ENCODE assay signal across 8 cellular contexts in genomic region chr2:179410552-179411356, GRCh38.
A peak's percentile ranks its signal among the peaks of the same experiment; 100 is the strongest.
DNase-seq lines count a peak whose midpoint lies in the region; ATAC-seq and TF ChIP-seq lines count a peak whose summit lies in the region.

No MANE protein-coding gene starts in this region.

- no peak for TF ChIP-seq POLR2A in upper lobe of left lung (IDR thresholded peaks at IDR 0.05)

- H3K4me3 ChIP-seq in GM23248 (no peak overlapping the region), LNCaP clone FGC (ENCODE audit: low read depth, low read length) (no peak overlapping the region), RWPE2 (ENCODE audit: severe bottlenecking) (no peak overlapping the region), upper lobe of left lung (no peak overlapping the region)

- no peak overlapping the region for H3K4me2 ChIP-seq in GM23248 (ENCODE audit: unreplicated experiment)

- H3K9me3 ChIP-seq in GM23248 (ENCODE audit: low read depth) (no peaks in the 10 kb centered on the region), RWPE2 (ENCODE audit: severe bottlenecking) (peaks cover 2% of the 10 kb centered on the region), upper lobe of left lung (no peaks in the 10 kb centered on the region)

- H3K27ac ChIP-seq in GM23248 = no peak overlapping the region
- no peak overlapping the region for H3K27ac ChIP-seq in RWPE2 (ENCODE audit: poor library complexity, severe bottlenecking)
- no peak overlapping the region for H3K27ac ChIP-seq in upper lobe of left lung

- no peak for TF ChIP-seq EP300 in upper lobe of left lung (IDR thresholded peaks at IDR 0.05)

- no peaks in the 10 kb centered on the region for H3F3A ChIP-seq in GM23248 (ENCODE audit: insufficient read depth)

- peak; percentile 65 for TF ChIP-seq CTCF in LNCaP clone FGC (IDR thresholded peaks at IDR 0.05; ENCODE audit: control insufficient read depth, extremely low read depth, insufficient read depth)
- peak; percentile 82 for TF ChIP-seq CTCF in RWPE2 (IDR thresholded peaks at IDR 0.05; ENCODE audit: poor library complexity, severe bottlenecking)
- peak; percentile 43 to 63 (median 52) for TF ChIP-seq CTCF in upper lobe of left lung (IDR thresholded peaks at IDR 0.05)

- ATAC-seq in RWPE2 (ENCODE audit: low read depth) (peak; percentile 40; the same call in 2 of the 3 replicates), upper lobe of left lung (ENCODE audit: low FRiP score in 2 of 2) (peak; percentile 85 to 86)

- DNase-seq in NCI-H524 (lab: John Stamatoyannopoulos, UW) = peak; percentile 16 to 66
- DNase-seq in NCI-H524 treated with DMSO at 0.1 percent for 48 hours (lab: John Stamatoyannopoulos, UW) = no peak
- peak; percentile 77 for DNase-seq in GM23248
- peak; percentile 47 for DNase-seq in LNCaP clone FGC (ENCODE audit: low read depth)
- DNase-seq in RWPE2 (ENCODE audit: low spot score) = no peak
- DNase-seq in dermis microvascular lymphatic vessel endothelial cell (ENCODE audit: low read depth in 2 of 2) = peak; percentile 30 to 65
- DNase-seq in lung microvascular endothelial cell (ENCODE audit: low read depth in 2 of 2) = peak; percentile 65 to 73
- DNase-seq in upper lobe of left lung = peak in 1 of 2 donors; percentile 39

- no peaks in the 10 kb centered on the region for H4K20me1 ChIP-seq in GM23248 (ENCODE audit: insufficient read depth)

- H3K9me2 ChIP-seq in GM23248 (ENCODE audit: insufficient read depth) = no peaks in the 10 kb centered on the region

- in situ Hi-C loops in GM23248 (cut with MboI) = loop anchor here (10.0 kb wide), 2 partner anchors 186 to 664 kb away; no protein-coding TSS in a partner anchor

- H3K79me2 ChIP-seq in GM23248 (ENCODE audit: insufficient read depth) = no peaks in the 10 kb centered on the region

- no peaks in the 10 kb centered on the region for H3K4me1 ChIP-seq in GM23248 (ENCODE audit: insufficient read depth)
- no peaks in the 10 kb centered on the region for H3K4me1 ChIP-seq in RWPE2 (ENCODE audit: insufficient read depth, poor library complexity, severe bottlenecking)
- peaks cover 0 to 7% (median 0%) of the 10 kb centered on the region in 4 donors for H3K4me1 ChIP-seq in upper lobe of left lung

- H3K9ac ChIP-seq in GM23248 = no peak overlapping the region

- no peaks in the 10 kb centered on the region for H3K36me3 ChIP-seq in GM23248 (ENCODE audit: low read depth)
- H3K36me3 ChIP-seq in RWPE2 (ENCODE audit: low read depth) = no peaks in the 10 kb centered on the region
- no peaks in the 10 kb centered on the region for H3K36me3 ChIP-seq in upper lobe of left lung

- peak overlapping the region; percentile 43; the same call in 1 of the 2 replicates for H2AFZ ChIP-seq in GM23248

- H3K27me3 ChIP-seq in GM23248 (replicated peaks; ENCODE audit: insufficient read depth) (no peaks in the 10 kb centered on the region), RWPE2 (ENCODE audit: insufficient read depth, poor library complexity, severe bottlenecking) (no peaks in the 10 kb centered on the region), upper lobe of left lung (no peaks in the 10 kb centered on the region)

- 29 to 33% methylated on average over 8 of the region's 8 CpGs for WGBS in GM23248 (ENCODE audit: low coverage in 1 of 2, low lambda C conversion rate in 2 of 2, missing lambda C conversion rate in 2 of 2), 2 experiments
- 26 to 27% methylated on average over 7 to 8 of the region's 8 CpGs for WGBS in upper lobe of left lung, 2 donors

Comparison
In these comparisons a context has a peak if more than half of its experiments do, and no peak if none do; other contexts are left out.
1. DNase-seq: peak in NCI-H524 (2 of 2), GM23248 (single experiment), LNCaP clone FGC (single experiment), dermis microvascular lymphatic vessel endothelial cell (2 of 2) and lung microvascular endothelial cell (2 of 2); none in NCI-H524 treated with DMSO at 0.1 percent for 48 hours (single experiment) and RWPE2 (single experiment).
2. Peak in every context shown above with its lines, with median percentiles within 50 percentile points of each other: CTCF ChIP-seq.